Comparison of ENCODE assay signal across 8 cellular contexts in the genomic region with DNA sequence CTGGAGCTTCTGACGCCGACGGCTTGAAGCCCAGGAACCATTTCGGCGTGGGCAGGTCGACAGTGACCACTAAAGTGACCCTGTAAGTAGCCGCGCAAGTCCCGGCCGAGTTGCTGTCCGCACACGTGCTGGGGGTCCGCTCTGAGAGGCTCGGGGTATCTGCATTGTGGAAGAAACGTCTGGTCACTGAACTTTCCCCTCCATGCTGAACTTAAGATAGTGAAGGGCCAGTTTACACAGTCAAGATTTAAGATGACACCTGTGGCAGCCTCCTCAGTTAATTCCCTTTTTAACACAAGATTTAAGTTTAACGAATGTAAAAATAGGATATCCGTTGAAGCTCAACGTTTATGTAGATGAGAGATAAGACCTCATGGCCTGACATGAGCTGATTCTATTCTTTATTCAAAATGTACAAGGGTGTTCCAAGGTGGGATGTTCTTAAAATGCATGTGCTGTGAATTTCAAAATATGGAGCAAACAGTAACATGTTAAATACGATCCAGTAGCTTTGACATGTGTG.
A peak's percentile ranks its signal among the peaks of the same experiment; 100 is the strongest.
DNase-seq lines count a peak whose midpoint lies in the region; ATAC-seq, FAIRE-seq and TF ChIP-seq lines count a peak whose summit lies in the region.

No MANE protein-coding gene starts in this region.

- no peak for TF ChIP-seq EP300 in suprapubic skin (IDR thresholded peaks at IDR 0.05)

- H3K9me3 ChIP-seq in iPS-20b (ENCODE audit: insufficient read depth, low read depth, low read length) (no peaks in the 10 kb centered on the region), suprapubic skin (no peaks in the 10 kb centered on the region)

- no peak for DNase-seq in activated CD4-positive, alpha-beta T cell treated with anti-CD3 and anti-CD28 coated beads, Interleukin-2, amount 10 ng/mL, durations not matched to agents 24 days and 14 days
- DNase-seq in activated CD4-positive, alpha-beta T cell treated with anti-CD3 and anti-CD28 coated beads for 4 hours: no peak
- DNase-seq in WTC11 (ENCODE audit: low spot score) (no peak), suprapubic skin (ENCODE audit: low spot score in 2 of 2) (no peak), A172 (ENCODE audit: low spot score) (no peak), H54 (ENCODE audit: insufficient read length, low spot score) (no peak)

- no peak for FAIRE-seq in H54 (lab: Jason Lieb, UNC)

- H3K27ac Mint-ChIP-seq in activated CD4-positive, alpha-beta T cell treated with anti-CD3 and anti-CD28 coated beads, Interleukin-2, amount 10 ng/mL, durations not matched to agents 24 days and 14 days: peak overlapping the region; percentile 96
- H3K27ac Mint-ChIP-seq in WTC11: no peak overlapping the region

- no peak overlapping the region for H3K9ac ChIP-seq in iPS-20b (ENCODE audit: low read depth, low read length)

- H3K36me3 Mint-ChIP-seq in activated CD4-positive, alpha-beta T cell treated with anti-CD3 and anti-CD28 coated beads, Interleukin-2, amount 10 ng/mL, durations not matched to agents 24 days and 14 days (ENCODE audit: low read depth): peaks cover 3% of the 10 kb centered on the region
- no peaks in the 10 kb centered on the region for H3K36me3 Mint-ChIP-seq in WTC11

- H3K9me3 Mint-ChIP-seq in activated CD4-positive, alpha-beta T cell treated with anti-CD3 and anti-CD28 coated beads, Interleukin-2, amount 10 ng/mL, durations not matched to agents 24 days and 14 days: no peaks in the 10 kb centered on the region
- no peaks in the 10 kb centered on the region for H3K9me3 Mint-ChIP-seq in WTC11

- TF ChIP-seq CTCF in WTC11 (IDR thresholded peaks at IDR 0.05): no peak
- TF ChIP-seq CTCF in suprapubic skin (IDR thresholded peaks at IDR 0.05): no peak

- peaks cover 6% of the 10 kb centered on the region; the same call in 1 of the 2 replicates for H3K4me1 ChIP-seq in iPS-20b (ENCODE audit: insufficient read depth, low read length)
- H3K4me1 ChIP-seq in suprapubic skin: peaks cover 79% of the 10 kb centered on the region

- WGBS in suprapubic skin: 13% methylated on average over 19 of the region's 19 CpGs

- no peaks in the 10 kb centered on the region for H3K36me3 ChIP-seq in iPS-20b (ENCODE audit: insufficient read depth, low read depth, low read length)
- H3K36me3 ChIP-seq in suprapubic skin: no peaks in the 10 kb centered on the region

- H3K27me3 ChIP-seq in iPS-20b (ENCODE audit: insufficient read depth, low read length): peaks cover 74% of the 10 kb centered on the region
- peaks cover 5% of the 10 kb centered on the region for H3K27me3 ChIP-seq in suprapubic skin

- no peak for TF ChIP-seq POLR2A in suprapubic skin (IDR thresholded peaks at IDR 0.05)
- TF ChIP-seq POLR2A in H54 (IDR thresholded peaks at IDR 0.05; ENCODE audit: low read depth, low read length): no peak

- H3K4me1 Mint-ChIP-seq in activated CD4-positive, alpha-beta T cell treated with anti-CD3 and anti-CD28 coated beads, Interleukin-2, amount 10 ng/mL, durations not matched to agents 24 days and 14 days: peaks cover 54% of the 10 kb centered on the region
- peaks cover 31% of the 10 kb centered on the region for H3K4me1 Mint-ChIP-seq in WTC11

- CTCF ChIA-PET in WTC11 (lab: Charles Lee): interaction anchor here (1.0 to 4.7 kb wide), 12 partner anchors 9 to 485 kb away, joined by 3 to 40 read pairs (median 5); a partner anchor contains a TSS

- H3K4me3 ChIP-seq in iPS-20b (ENCODE audit: low read length) (peak overlapping the region; percentile 54; the same call in 1 of the 2 replicates), suprapubic skin (peak overlapping the region; percentile 96)

- ATAC-seq in WTC11 (no peak), HG03159 (IDR thresholded peaks at IDR 0.05; ENCODE audit: unreplicated experiment) (no peak)

- intact Hi-C loops in activated CD4-positive, alpha-beta T cell treated with anti-CD3 and anti-CD28 coated beads, Interleukin-2, amount 10 ng/mL, durations not matched to agents 24 days and 14 days (cut with micrococcal nuclease): loop anchor here (1.0 to 10.0 kb wide), 6 partner anchors 8 to 1108 kb away; a partner anchor contains a TSS

- POLR2A ChIA-PET in WTC11 (lab: Charles Lee): interaction anchor here (0.7 kb wide), 1 partner anchor 603 kb away, joined by 3 read pairs; no protein-coding TSS in a partner anchor

- peaks cover 16% of the 10 kb centered on the region for H3K27me3 Mint-ChIP-seq in activated CD4-positive, alpha-beta T cell treated with anti-CD3 and anti-CD28 coated beads, Interleukin-2, amount 10 ng/mL, durations not matched to agents 24 days and 14 days
- H3K27me3 Mint-ChIP-seq in WTC11 (ENCODE audit: low read depth): peaks cover 65% of the 10 kb centered on the region

- H3K27ac ChIP-seq in iPS-20b (ENCODE audit: low read length) (no peak overlapping the region), suprapubic skin (peak overlapping the region; percentile 99)

- H3K4me3 Mint-ChIP-seq in activated CD4-positive, alpha-beta T cell treated with anti-CD3 and anti-CD28 coated beads, Interleukin-2, amount 10 ng/mL, durations not matched to agents 24 days and 14 days: peak overlapping the region; percentile 82
- H3K4me3 Mint-ChIP-seq in WTC11: peak overlapping the region; percentile 59

TF ChIP-seq in WTC11, 78 proteins besides CTCF, POLR2A, EP300 and RAD21:
- TF ChIP-seq KAT7 (CRISPR knock-in tag; IDR thresholded peaks at IDR 0.05; ENCODE audit: borderline replicate concordance) (no peak), SOX15 (CRISPR knock-in tag; IDR thresholded peaks at IDR 0.05) (no peak), EMX1 (CRISPR knock-in tag; IDR thresholded peaks at IDR 0.05) (no peak), SMAD3 (CRISPR knock-in tag; IDR thresholded peaks at IDR 0.05; ENCODE audit: borderline replicate concordance) (no peak), GTF2I (CRISPR knock-in tag; conservative IDR thresholded peaks at IDR 0.05) (no peak), ATF1 (CRISPR knock-in tag; IDR thresholded peaks at IDR 0.05) (no peak), RELA (CRISPR knock-in tag; IDR thresholded peaks at IDR 0.05; ENCODE audit: borderline replicate concordance) (no peak), NFATC4 (CRISPR knock-in tag; IDR thresholded peaks at IDR 0.05) (no peak), FOXP1 (CRISPR knock-in tag; IDR thresholded peaks at IDR 0.05; ENCODE audit: borderline replicate concordance) (no peak), MXD4 (CRISPR knock-in tag; IDR thresholded peaks at IDR 0.05; ENCODE audit: borderline replicate concordance) (no peak), JUN (CRISPR knock-in tag; IDR thresholded peaks at IDR 0.05) (no peak), CREM (CRISPR knock-in tag; IDR thresholded peaks at IDR 0.05) (no peak), TCF7 (CRISPR knock-in tag; IDR thresholded peaks at IDR 0.05; ENCODE audit: low read depth) (no peak), CBFB (CRISPR knock-in tag; IDR thresholded peaks at IDR 0.05; ENCODE audit: low read depth) (no peak)
- TF ChIP-seq, protein P1, sequence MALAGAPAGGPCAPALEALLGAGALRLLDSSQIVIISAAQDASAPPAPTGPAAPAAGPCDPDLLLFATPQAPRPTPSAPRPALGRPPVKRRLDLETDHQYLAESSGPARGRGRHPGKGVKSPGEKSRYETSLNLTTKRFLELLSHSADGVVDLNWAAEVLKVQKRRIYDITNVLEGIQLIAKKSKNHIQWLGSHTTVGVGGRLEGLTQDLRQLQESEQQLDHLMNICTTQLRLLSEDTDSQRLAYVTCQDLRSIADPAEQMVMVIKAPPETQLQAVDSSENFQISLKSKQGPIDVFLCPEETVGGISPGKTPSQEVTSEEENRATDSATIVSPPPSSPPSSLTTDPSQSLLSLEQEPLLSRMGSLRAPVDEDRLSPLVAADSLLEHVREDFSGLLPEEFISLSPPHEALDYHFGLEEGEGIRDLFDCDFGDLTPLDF (CRISPR knock-in tag; IDR thresholded peaks at IDR 0.05): no peak
- TF ChIP-seq, protein P2, sequence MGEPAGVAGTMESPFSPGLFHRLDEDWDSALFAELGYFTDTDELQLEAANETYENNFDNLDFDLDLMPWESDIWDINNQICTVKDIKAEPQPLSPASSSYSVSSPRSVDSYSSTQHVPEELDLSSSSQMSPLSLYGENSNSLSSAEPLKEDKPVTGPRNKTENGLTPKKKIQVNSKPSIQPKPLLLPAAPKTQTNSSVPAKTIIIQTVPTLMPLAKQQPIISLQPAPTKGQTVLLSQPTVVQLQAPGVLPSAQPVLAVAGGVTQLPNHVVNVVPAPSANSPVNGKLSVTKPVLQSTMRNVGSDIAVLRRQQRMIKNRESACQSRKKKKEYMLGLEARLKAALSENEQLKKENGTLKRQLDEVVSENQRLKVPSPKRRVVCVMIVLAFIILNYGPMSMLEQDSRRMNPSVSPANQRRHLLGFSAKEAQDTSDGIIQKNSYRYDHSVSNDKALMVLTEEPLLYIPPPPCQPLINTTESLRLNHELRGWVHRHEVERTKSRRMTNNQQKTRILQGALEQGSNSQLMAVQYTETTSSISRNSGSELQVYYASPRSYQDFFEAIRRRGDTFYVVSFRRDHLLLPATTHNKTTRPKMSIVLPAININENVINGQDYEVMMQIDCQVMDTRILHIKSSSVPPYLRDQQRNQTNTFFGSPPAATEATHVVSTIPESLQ (CRISPR knock-in tag; IDR thresholded peaks at IDR 0.05): no peak
- TF ChIP-seq, protein P3, sequence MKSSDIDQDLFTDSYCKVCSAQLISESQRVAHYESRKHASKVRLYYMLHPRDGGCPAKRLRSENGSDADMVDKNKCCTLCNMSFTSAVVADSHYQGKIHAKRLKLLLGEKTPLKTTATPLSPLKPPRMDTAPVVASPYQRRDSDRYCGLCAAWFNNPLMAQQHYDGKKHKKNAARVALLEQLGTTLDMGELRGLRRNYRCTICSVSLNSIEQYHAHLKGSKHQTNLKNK (CRISPR knock-in tag; IDR thresholded peaks at IDR 0.05): no peak
- TF ChIP-seq, protein P4, sequence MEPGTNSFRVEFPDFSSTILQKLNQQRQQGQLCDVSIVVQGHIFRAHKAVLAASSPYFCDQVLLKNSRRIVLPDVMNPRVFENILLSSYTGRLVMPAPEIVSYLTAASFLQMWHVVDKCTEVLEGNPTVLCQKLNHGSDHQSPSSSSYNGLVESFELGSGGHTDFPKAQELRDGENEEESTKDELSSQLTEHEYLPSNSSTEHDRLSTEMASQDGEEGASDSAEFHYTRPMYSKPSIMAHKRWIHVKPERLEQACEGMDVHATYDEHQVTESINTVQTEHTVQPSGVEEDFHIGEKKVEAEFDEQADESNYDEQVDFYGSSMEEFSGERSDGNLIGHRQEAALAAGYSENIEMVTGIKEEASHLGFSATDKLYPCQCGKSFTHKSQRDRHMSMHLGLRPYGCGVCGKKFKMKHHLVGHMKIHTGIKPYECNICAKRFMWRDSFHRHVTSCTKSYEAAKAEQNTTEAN (CRISPR knock-in tag; IDR thresholded peaks at IDR 0.05): no peak
